Comparison of ENCODE assay signal across 25 cellular contexts in genomic region chr1:24252185-24252584, GRCh38.
DNase-seq lines count a peak whose midpoint lies in the region; ATAC-seq, FAIRE-seq and TF ChIP-seq lines count a peak whose summit lies in the region.
"Had no signal": no experiment of that assay in that cellular context is flagged by ENCODE, and none has a peak within 500 bp of the region (broad histone marks: within the 10 kb centered on the region; RNA-seq: fewer than 3 reads in every experiment).

No MANE protein-coding gene starts in this region.

- no peak overlapping the region for H2BK15ac ChIP-seq in H1 (ENCODE audit: low read length)

- H3K27ac Mint-ChIP-seq in nephron progenitor cell: peak overlapping the region; percentile 36
- H3K27ac Mint-ChIP-seq: CD4-positive, alpha-beta T cell; HFFc6; IgD-negative memory B cell had no signal

- ATAC-seq in GM21619 (IDR thresholded peaks at IDR 0.05; ENCODE audit: unreplicated experiment): no peak
- ATAC-seq: A549, GM12878, HepG2 had no signal

- no peak for TF ChIP-seq EP300 in H1 (IDR thresholded peaks at IDR 0.05; ENCODE audit: borderline replicate concordance in 1 of 2, low read depth in 2 of 2, low read length in 2 of 2)

- H4K8ac ChIP-seq in H1 (ENCODE audit: extremely low read depth, insufficient read depth, low read length): no peak overlapping the region

- no peaks in the 10 kb centered on the region for H3K4me1 Mint-ChIP-seq in nephron progenitor cell

- no peak overlapping the region for H3K4ac ChIP-seq in H1 (replicated peaks; ENCODE audit: insufficient read length, low read depth, low read length)

- TF ChIP-seq CTCF in mammary epithelial cell (conservative IDR thresholded peaks at IDR 0.05 in 1 of 2, IDR thresholded peaks at IDR 0.05 in 1 of 2; ENCODE audit: extremely low read depth in 1 of 2, insufficient read depth in 1 of 2, low read depth in 1 of 2, low read length in 2 of 2) (no peak), breast epithelium (IDR thresholded peaks at IDR 0.05) (no peak), H1 (IDR thresholded peaks at IDR 0.05; ENCODE audit: control extremely low read depth in 1 of 3, insufficient read depth in 1 of 3, low read depth in 1 of 3, low read length in 3 of 3) (no peak), nephron progenitor cell (IDR thresholded peaks at IDR 0.05) (no peak), D721Med (IDR thresholded peaks at IDR 0.05; ENCODE audit: insufficient read depth, missing control alignments) (no peak)

- no peak overlapping the region for H3K9ac ChIP-seq in mammary epithelial cell (ENCODE audit: insufficient read depth, low read length)
- no peak overlapping the region for H3K9ac ChIP-seq in H1 (replicated peaks in 1 of 4; ENCODE audit: extremely low read depth in 1 of 4, low read depth in 3 of 4, low read length in 3 of 4)
- H3K9ac ChIP-seq: GM23248 had no signal

- no peaks in the 10 kb centered on the region for H3K36me3 ChIP-seq in mammary epithelial cell (ENCODE audit: insufficient read depth, low read length)
- H3K36me3 ChIP-seq in breast epithelium: no peaks in the 10 kb centered on the region
- H3K36me3 ChIP-seq in H1 (ENCODE audit: control insufficient read depth in 2 of 4, insufficient read depth in 4 of 4, low read length in 3 of 4): no peaks in the 10 kb centered on the region

- no peaks in the 10 kb centered on the region for H3K27me3 ChIP-seq in mammary epithelial cell (ENCODE audit: insufficient read depth, low read length)
- no peaks in the 10 kb centered on the region for H3K27me3 ChIP-seq in breast epithelium
- no peaks in the 10 kb centered on the region for H3K27me3 ChIP-seq in H1 (replicated peaks in 1 of 4; ENCODE audit: control insufficient read depth in 3 of 4, extremely low read depth in 1 of 4, insufficient read depth in 3 of 4, low read length in 3 of 4)

- H3K79me2 ChIP-seq in mammary epithelial cell (ENCODE audit: insufficient read depth, low read length): no peaks in the 10 kb centered on the region
- no peaks in the 10 kb centered on the region for H3K79me2 ChIP-seq in H1 (ENCODE audit: control insufficient read depth in 1 of 2, insufficient read depth in 2 of 2, low read length in 2 of 2)

- WGBS in mammary epithelial cell (ENCODE audit: low coverage, missing lambda C conversion rate): 94% methylated on average over 2 of the region's 2 CpGs
- 85% methylated on average over 2 of the region's 2 CpGs; no CpG with 5 or more reads in 1 of the 2 experiments for WGBS in H1 (ENCODE audit: extremely low coverage in 1 of 2, insufficient coverage in 1 of 2, insufficient read length in 1 of 2, insufficient replicate concordance in 2 of 2, low coverage in 1 of 2, low lambda C conversion rate in 2 of 2, missing lambda C conversion rate in 1 of 2), 2 experiments

- H3K4me2 ChIP-seq in mammary epithelial cell (ENCODE audit: insufficient read depth, low read depth, low read length) (no peak overlapping the region), H1 (ENCODE audit: insufficient read depth in 1 of 2, low read depth in 2 of 2, low read length in 2 of 2) (no peak overlapping the region)
- H3K4me2 ChIP-seq: A549 had no signal

- no peak overlapping the region for H2BK20ac ChIP-seq in H1 (ENCODE audit: low read length)

- dilution Hi-C loops in mammary epithelial cell (cut with HindIII; ENCODE audit: low sequenced_read_pairs): no loop called here

- no peaks in the 10 kb centered on the region for H3K9me3 ChIP-seq in mammary epithelial cell (replicated peaks; ENCODE audit: insufficient read depth, low read length)
- H3K9me3 ChIP-seq in breast epithelium: no peaks in the 10 kb centered on the region
- H3K9me3 ChIP-seq in H1 (ENCODE audit: insufficient read depth in 2 of 2, low read depth in 1 of 2, low read length in 1 of 2): peaks cover 0 to 2% of the 10 kb centered on the region in 2 experiments; a peak in 1 of 4 replicates
- H3K9me3 ChIP-seq: A549, Caco-2 had no signal

- no peak overlapping the region for H3K4me3 ChIP-seq in mammary epithelial cell (replicated peaks in 1 of 3; ENCODE audit: insufficient read depth in 1 of 3, low read depth in 2 of 3, low read length in 3 of 3)
- H3K4me3 ChIP-seq in breast epithelium: no peak overlapping the region
- H3K4me3 ChIP-seq in H1 (ENCODE audit: extremely low read depth in 1 of 4, insufficient read depth in 2 of 4, low read depth in 3 of 4, low read length in 4 of 4): no peak overlapping the region
- H3K4me3 ChIP-seq: A549, GM12878, GM23248 had no signal

- no peak overlapping the region for H3K14ac ChIP-seq in H1 (ENCODE audit: insufficient read length)

- no peak overlapping the region for H2BK12ac ChIP-seq in H1 (ENCODE audit: low read depth, low read length)

- peaks cover 6% of the 10 kb centered on the region for H3K27me3 Mint-ChIP-seq in nephron progenitor cell (ENCODE audit: low read depth, poor library complexity)
- H3K27me3 Mint-ChIP-seq: CD4-positive, alpha-beta T cell; IgD-negative memory B cell had no signal

- no peak overlapping the region for H2BK120ac ChIP-seq in H1 (replicated peaks; ENCODE audit: low read depth, low read length)

- no peak overlapping the region for H3K18ac ChIP-seq in H1 (ENCODE audit: extremely low read depth, low read length)

- TF ChIP-seq POLR2A in breast epithelium (IDR thresholded peaks at IDR 0.05) (no peak), H1 (IDR thresholded peaks at IDR 0.05; ENCODE audit: control extremely low read depth in 1 of 2, low read depth in 2 of 2, low read length in 2 of 2) (no peak)

- no peak overlapping the region for H4K91ac ChIP-seq in H1 (replicated peaks; ENCODE audit: insufficient read length, low read length)

- H3K23ac ChIP-seq in H1 (ENCODE audit: insufficient read length): no peak overlapping the region

- TF ChIP-seq RAD21 in H1 (IDR thresholded peaks at IDR 0.05 in 1 of 2, conservative IDR thresholded peaks at IDR 0.05 in 1 of 2; ENCODE audit: low read depth in 2 of 2, low read length in 2 of 2): no peak

- H2AK5ac ChIP-seq in H1 (ENCODE audit: low read depth, low read length): no peak overlapping the region

- H4K5ac ChIP-seq in H1 (ENCODE audit: insufficient read length, low read depth, low read length): no peak overlapping the region

- H3K27ac ChIP-seq in mammary epithelial cell (ENCODE audit: insufficient read depth, low read depth, low read length) (no peak overlapping the region), breast epithelium (no peak overlapping the region), H1 (ENCODE audit: low read depth, low read length) (no peak overlapping the region)
- H3K27ac ChIP-seq: 22Rv1, C4-2B, GM23248 had no signal

- no peaks in the 10 kb centered on the region for H3K79me1 ChIP-seq in H1 (ENCODE audit: low read depth, low read length)

- no peaks in the 10 kb centered on the region for H3K9me3 Mint-ChIP-seq in nephron progenitor cell
- H3K9me3 Mint-ChIP-seq: CD4-positive, alpha-beta T cell; HFFc6 had no signal

- no peaks in the 10 kb centered on the region for H3K36me3 Mint-ChIP-seq in nephron progenitor cell (ENCODE audit: low read depth)
- H3K36me3 Mint-ChIP-seq: IgD-negative memory B cell had no signal

- no peak overlapping the region for H2BK5ac ChIP-seq in H1 (ENCODE audit: low read depth, low read length)

- H4K20me1 ChIP-seq in mammary epithelial cell (ENCODE audit: insufficient read depth, low read length) (no peaks in the 10 kb centered on the region), H1 (replicated peaks in 1 of 2; ENCODE audit: control insufficient read depth in 1 of 2, insufficient read depth in 2 of 2, low read length in 2 of 2) (no peaks in the 10 kb centered on the region)

- H3K4me3 Mint-ChIP-seq in nephron progenitor cell: no peak overlapping the region
- H3K4me3 Mint-ChIP-seq: CD4-positive, alpha-beta T cell; HFFc6; IgD-negative memory B cell had no signal

- POLR2A ChIA-PET in H1 (lab: Charles Lee; ENCODE audit: partially characterized antibody): no interaction called here

- FAIRE-seq in H1 (lab: Jason Lieb, UNC) (no peak), D721Med (lab: Jason Lieb, UNC) (no peak)
- FAIRE-seq: A549, GM12878, GM19239, H54, HepG2 had no signal

- BruUV-seq in mammary epithelial cell (replicated peaks; lab: Mats Ljungman, UMichigan): no TSS peak

- in situ Hi-C loops in mammary epithelial cell (cut with MboI; ENCODE audit: low sequenced_read_pairs in 2 of 2): no loop called here

- DNase-seq in mammary epithelial cell (no peak), breast epithelium (ENCODE audit: low spot score in 2 of 2) (no peak), H1 (ENCODE audit: low read depth in 1 of 2, low spot score in 2 of 2) (no peak), nephron progenitor cell (no peak), D721Med (ENCODE audit: insufficient read length, low spot score) (no peak)
- no peak for DNase-seq in activated T-cell treated with anti-CD3 and anti-CD28 coated beads, Interleukin-2, amount 50 U/mL, for 48 hours
- no peak for DNase-seq in central memory CD4-positive, alpha-beta T cell
- DNase-seq: AML-193; Caco-2; CD4-positive, alpha-beta T cell; DMS153; DND-41; EL; GM23248; HCEC 1CT; HFFc6 had no signal

- intact Hi-C loops in mammary epithelial cell (cut with micrococcal nuclease): no loop called here
- intact Hi-C loops in breast epithelium (cut with DNase I; ENCODE audit: low total_unique reads): no loop called here

- H3K56ac ChIP-seq in H1 (replicated peaks; ENCODE audit: insufficient read length, low read depth, low read length): no peak overlapping the region

- no peaks in the 10 kb centered on the region; the same call in 1 of the 2 replicates for H3K23me2 ChIP-seq in H1 (ENCODE audit: low read depth, low read length)

- H2AFZ ChIP-seq in mammary epithelial cell (ENCODE audit: low read depth, low read length): peak overlapping the region; percentile 29
- H2AFZ ChIP-seq in H1 (ENCODE audit: low read length): peak overlapping the region; percentile 17; the same call in 1 of the 2 replicates
- H2AFZ ChIP-seq: GM23248 had no signal

- no peaks in the 10 kb centered on the region for H3K4me1 ChIP-seq in mammary epithelial cell (ENCODE audit: insufficient read depth, low read length)
- H3K4me1 ChIP-seq in breast epithelium: no peaks in the 10 kb centered on the region
- H3K4me1 ChIP-seq in H1 (replicated peaks in 1 of 4; ENCODE audit: control insufficient read depth in 3 of 4, insufficient read depth in 4 of 4, low read length in 3 of 4): no peaks in the 10 kb centered on the region; a peak in 1 of 7 replicates
- H3K4me1 ChIP-seq: Caco-2 had no signal

- CTCF ChIA-PET in mammary epithelial cell (lab: Charles Lee; ENCODE audit: low non-redundant PET) (no interaction called here), H1 (lab: Charles Lee; ENCODE audit: partially characterized antibody) (interaction anchor here (0.9 to 3.0 kb wide), 3 partner anchors 51 to 139 kb away, joined by 3 to 11 read pairs (median 9); no protein-coding TSS in a partner anchor)

TF ChIP-seq in H1, 55 proteins besides CTCF, POLR2A, EP300 and RAD21 (continues in another document):
- TF ChIP-seq CREB1 (IDR thresholded peaks at IDR 0.05) (no peak), SP2 (IDR thresholded peaks at IDR 0.05; ENCODE audit: low read length) (no peak), RXRA (IDR thresholded peaks at IDR 0.05; ENCODE audit: insufficient read depth, low read depth, low read length) (no peak), PHF8 (conservative IDR thresholded peaks at IDR 0.05; ENCODE audit: low read depth, low read length) (no peak), FOSL1 (IDR thresholded peaks at IDR 0.05; ENCODE audit: insufficient read depth, low read depth, low read length) (no peak), BRCA1 (IDR thresholded peaks at IDR 0.05; ENCODE audit: low read depth, low read length) (no peak), CBX5 (IDR thresholded peaks at IDR 0.05; ENCODE audit: low read depth, low read length) (no peak)
